12 cellular contexts compared by ENCODE assay signal in the genomic region with DNA sequence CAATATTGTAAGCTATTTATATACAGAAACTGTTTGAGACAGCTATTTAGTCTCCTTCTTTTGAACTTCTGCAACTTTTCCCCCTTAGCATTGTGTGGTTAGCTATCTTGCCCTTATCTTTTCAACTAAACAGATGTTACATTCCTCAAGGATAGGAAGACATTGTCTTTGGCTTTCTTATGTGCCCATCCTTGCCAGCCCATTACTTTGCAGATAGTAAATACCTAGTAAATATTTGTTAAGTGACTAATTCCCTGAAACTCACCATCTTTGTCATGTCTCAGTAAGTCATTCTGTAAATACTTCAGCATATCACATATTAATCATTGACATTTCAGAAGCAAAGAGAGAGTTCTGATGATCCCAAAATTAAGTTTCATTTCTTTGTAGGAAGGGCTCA.
DNase-seq lines count a peak whose midpoint lies in the region; ATAC-seq and TF ChIP-seq lines count a peak whose summit lies in the region.
"Had no signal": no experiment of that assay in that cellular context is flagged by ENCODE, and none has a peak within 500 bp of the region (broad histone marks: within the 10 kb centered on the region; RNA-seq: fewer than 3 reads in every experiment).

No MANE protein-coding gene starts in this region.

- DNase-seq in SK-N-SH (no peak), kidney tubule cell (ENCODE audit: low spot score) (peak; percentile 93), OCI-M2 (lab: John Stamatoyannopoulos, UW; ENCODE audit: unreplicated experiment) (no peak), GM19238 (ENCODE audit: insufficient read length, low spot score) (no peak), hypothalamus (lab: John Stamatoyannopoulos, UW) (no peak)
- no peak for DNase-seq in activated CD4-positive, alpha-beta memory T cell treated with anti-CD3 and anti-CD28 coated beads, Interleukin-2, amount 10 ng/mL, durations not matched to agents 7 days and 5 days
- DNase-seq: activated gamma-delta T cell, NCI-H526 treated with DMSO at 0.1 percent for 48 hours had no signal

- no peak overlapping the region for H2AFZ ChIP-seq in SK-N-SH (ENCODE audit: low read depth)

- CTCF ChIA-PET in SK-N-SH (lab: Yijun Ruan, JAX): interaction anchor here (0.7 kb wide), 1 partner anchor 184 kb away, joined by 3 read pairs; no protein-coding TSS in a partner anchor
- CTCF ChIA-PET in activated CD4-positive, alpha-beta memory T cell treated with anti-CD3 and anti-CD28 coated beads, Interleukin-2, amount 10 ng/mL, durations not matched to agents 7 days and 5 days (lab: Charles Lee): no interaction called here

- no peaks in the 10 kb centered on the region for H3K27me3 ChIP-seq in SK-N-SH (ENCODE audit: insufficient read depth)

- no peaks in the 10 kb centered on the region for H4K20me1 ChIP-seq in SK-N-SH (ENCODE audit: insufficient read depth)

- no peak overlapping the region for H3K9ac ChIP-seq in SK-N-SH

- no peak overlapping the region for H3K4me3 ChIP-seq in SK-N-SH (ENCODE audit: low read depth in 2 of 2, low read length in 1 of 2)

- no peak for TF ChIP-seq RAD21 in SK-N-SH (IDR thresholded peaks at IDR 0.05; ENCODE audit: low read length)

- no peak overlapping the region for H3K27ac Mint-ChIP-seq in activated CD4-positive, alpha-beta memory T cell treated with anti-CD3 and anti-CD28 coated beads, Interleukin-2, amount 10 ng/mL, durations not matched to agents 7 days and 5 days
- H3K27ac Mint-ChIP-seq: memory B cell had no signal

- no peak for TF ChIP-seq CTCF in SK-N-SH (IDR thresholded peaks at IDR 0.05)

- H3K4me3 Mint-ChIP-seq in activated CD4-positive, alpha-beta memory T cell treated with anti-CD3 and anti-CD28 coated beads, Interleukin-2, amount 10 ng/mL, durations not matched to agents 7 days and 5 days: no peak overlapping the region
- H3K4me3 Mint-ChIP-seq: memory B cell had no signal

- H3F3A ChIP-seq in SK-N-SH (replicated peaks; ENCODE audit: insufficient read depth): peaks cover 4% of the 10 kb centered on the region

- POLR2A ChIA-PET in SK-N-SH (lab: Yijun Ruan, JAX): no interaction called here
- POLR2A ChIA-PET in activated CD4-positive, alpha-beta memory T cell treated with anti-CD3 and anti-CD28 coated beads, Interleukin-2, amount 10 ng/mL, durations not matched to agents 7 days and 5 days (lab: Charles Lee): no interaction called here

- no peaks in the 10 kb centered on the region for H3K79me2 ChIP-seq in SK-N-SH (ENCODE audit: insufficient read depth)

- no peaks in the 10 kb centered on the region for H3K36me3 Mint-ChIP-seq in activated CD4-positive, alpha-beta memory T cell treated with anti-CD3 and anti-CD28 coated beads, Interleukin-2, amount 10 ng/mL, durations not matched to agents 7 days and 5 days (ENCODE audit: low read depth)
- H3K36me3 Mint-ChIP-seq: memory B cell had no signal

- H3K27ac ChIP-seq in SK-N-SH (ENCODE audit: low read depth in 2 of 2, low read length in 1 of 2): no peak overlapping the region

- peaks cover 0 to 7% of the 10 kb centered on the region in 2 experiments; a peak in 1 of 4 replicates for H3K4me1 ChIP-seq in SK-N-SH (ENCODE audit: control insufficient read depth in 1 of 2, insufficient read depth in 2 of 2, low read depth in 1 of 2, low read length in 1 of 2)

- H3K4me1 Mint-ChIP-seq in activated CD4-positive, alpha-beta memory T cell treated with anti-CD3 and anti-CD28 coated beads, Interleukin-2, amount 10 ng/mL, durations not matched to agents 7 days and 5 days: no peaks in the 10 kb centered on the region
- H3K4me1 Mint-ChIP-seq: memory B cell had no signal

- H3K9me2 ChIP-seq in SK-N-SH: no peaks in the 10 kb centered on the region

- peaks cover 10% of the 10 kb centered on the region for H3K9me3 Mint-ChIP-seq in activated CD4-positive, alpha-beta memory T cell treated with anti-CD3 and anti-CD28 coated beads, Interleukin-2, amount 10 ng/mL, durations not matched to agents 7 days and 5 days
- H3K9me3 Mint-ChIP-seq: memory B cell had no signal

- H3K4me2 ChIP-seq in SK-N-SH: no peak overlapping the region

- peak in 1 of 2 experiments; percentile 59; a peak in 2 of 4 replicates for TF ChIP-seq EP300 in SK-N-SH (IDR thresholded peaks at IDR 0.05; ENCODE audit: borderline replicate concordance in 1 of 2, low read depth in 1 of 2, low read length in 1 of 2)

- no peaks in the 10 kb centered on the region for H3K9me3 ChIP-seq in SK-N-SH

- ATAC-seq in GM18517 (IDR thresholded peaks at IDR 0.05; ENCODE audit: unreplicated experiment) (peak; percentile 66), HG03139 (IDR thresholded peaks at IDR 0.05; ENCODE audit: unreplicated experiment) (peak; percentile 56)
- ATAC-seq: sciatic nerve had no signal

- H3K27me3 Mint-ChIP-seq in activated CD4-positive, alpha-beta memory T cell treated with anti-CD3 and anti-CD28 coated beads, Interleukin-2, amount 10 ng/mL, durations not matched to agents 7 days and 5 days: no peaks in the 10 kb centered on the region

- H3K36me3 ChIP-seq in SK-N-SH (replicated peaks in 1 of 2; ENCODE audit: control insufficient read depth in 1 of 2, insufficient read depth in 2 of 2, low read length in 1 of 2): no peaks in the 10 kb centered on the region

TF ChIP-seq in SK-N-SH, 30 proteins besides CTCF, POLR2A, EP300 and RAD21 (continues in another document):
- TF ChIP-seq YY1 (IDR thresholded peaks at IDR 0.05; ENCODE audit: low read depth): no peak
- TF ChIP-seq TCF12 (IDR thresholded peaks at IDR 0.05): peak; percentile 81
- no peak for TF ChIP-seq MEF2A (IDR thresholded peaks at IDR 0.05; ENCODE audit: borderline replicate concordance, low read depth)
- TF ChIP-seq, protein P1, sequence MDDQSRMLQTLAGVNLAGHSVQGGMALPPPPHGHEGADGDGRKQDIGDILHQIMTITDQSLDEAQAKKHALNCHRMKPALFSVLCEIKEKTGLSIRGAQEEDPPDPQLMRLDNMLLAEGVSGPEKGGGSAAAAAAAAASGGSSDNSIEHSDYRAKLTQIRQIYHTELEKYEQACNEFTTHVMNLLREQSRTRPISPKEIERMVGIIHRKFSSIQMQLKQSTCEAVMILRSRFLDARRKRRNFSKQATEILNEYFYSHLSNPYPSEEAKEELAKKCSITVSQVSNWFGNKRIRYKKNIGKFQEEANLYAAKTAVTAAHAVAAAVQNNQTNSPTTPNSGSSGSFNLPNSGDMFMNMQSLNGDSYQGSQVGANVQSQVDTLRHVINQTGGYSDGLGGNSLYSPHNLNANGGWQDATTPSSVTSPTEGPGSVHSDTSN (IDR thresholded peaks at IDR 0.05): peak; percentile 69
- peak; percentile 39; the same call in 1 of the 2 replicates for TF ChIP-seq TEAD4 (IDR thresholded peaks at IDR 0.05; ENCODE audit: borderline replicate concordance, insufficient read depth)
- no peak for TF ChIP-seq SIN3A (IDR thresholded peaks at IDR 0.05; ENCODE audit: borderline replicate concordance, low read depth, low read length)
- TF ChIP-seq, protein P2, sequence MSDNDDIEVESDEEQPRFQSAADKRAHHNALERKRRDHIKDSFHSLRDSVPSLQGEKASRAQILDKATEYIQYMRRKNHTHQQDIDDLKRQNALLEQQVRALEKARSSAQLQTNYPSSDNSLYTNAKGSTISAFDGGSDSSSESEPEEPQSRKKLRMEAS (IDR thresholded peaks at IDR 0.05; ENCODE audit: low read depth): no peak
- TF ChIP-seq, protein P3, sequence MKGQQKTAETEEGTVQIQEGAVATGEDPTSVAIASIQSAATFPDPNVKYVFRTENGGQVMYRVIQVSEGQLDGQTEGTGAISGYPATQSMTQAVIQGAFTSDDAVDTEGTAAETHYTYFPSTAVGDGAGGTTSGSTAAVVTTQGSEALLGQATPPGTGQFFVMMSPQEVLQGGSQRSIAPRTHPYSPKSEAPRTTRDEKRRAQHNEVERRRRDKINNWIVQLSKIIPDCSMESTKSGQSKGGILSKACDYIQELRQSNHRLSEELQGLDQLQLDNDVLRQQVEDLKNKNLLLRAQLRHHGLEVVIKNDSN (IDR thresholded peaks at IDR 0.05; ENCODE audit: borderline replicate concordance, low read depth): no peak
- TF ChIP-seq, protein P4, sequence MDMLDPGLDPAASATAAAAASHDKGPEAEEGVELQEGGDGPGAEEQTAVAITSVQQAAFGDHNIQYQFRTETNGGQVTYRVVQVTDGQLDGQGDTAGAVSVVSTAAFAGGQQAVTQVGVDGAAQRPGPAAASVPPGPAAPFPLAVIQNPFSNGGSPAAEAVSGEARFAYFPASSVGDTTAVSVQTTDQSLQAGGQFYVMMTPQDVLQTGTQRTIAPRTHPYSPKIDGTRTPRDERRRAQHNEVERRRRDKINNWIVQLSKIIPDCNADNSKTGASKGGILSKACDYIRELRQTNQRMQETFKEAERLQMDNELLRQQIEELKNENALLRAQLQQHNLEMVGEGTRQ (IDR thresholded peaks at IDR 0.05; ENCODE audit: borderline replicate concordance, low read depth, low read length): no peak
- no peak for TF ChIP-seq ELF1 (IDR thresholded peaks at IDR 0.05)
- peak; percentile 65 for TF ChIP-seq JUND (IDR thresholded peaks at IDR 0.05)
- TF ChIP-seq FOXM1 (IDR thresholded peaks at IDR 0.05; ENCODE audit: low read depth): no peak
- TF ChIP-seq NFIC (IDR thresholded peaks at IDR 0.05; ENCODE audit: borderline replicate concordance): peak; percentile 42
- peak; percentile 47; the same call in 1 of the 2 replicates for TF ChIP-seq FOSL2 (IDR thresholded peaks at IDR 0.05; ENCODE audit: borderline replicate concordance, low read depth)
- TF ChIP-seq TAF1 (IDR thresholded peaks at IDR 0.05; ENCODE audit: borderline replicate concordance, low read depth, low read length): no peak
- no peak for TF ChIP-seq CHD2 (IDR thresholded peaks at IDR 0.05; ENCODE audit: low read length, partially characterized antibody)
- no peak for TF ChIP-seq SMC3 (IDR thresholded peaks at IDR 0.05; ENCODE audit: low read depth, low read length)
- no peak for TF ChIP-seq MXI1 (IDR thresholded peaks at IDR 0.05; ENCODE audit: low read depth, low read length)
- TF ChIP-seq GABPA (IDR thresholded peaks at IDR 0.05; ENCODE audit: low read depth): no peak
- TF ChIP-seq, protein P5, sequence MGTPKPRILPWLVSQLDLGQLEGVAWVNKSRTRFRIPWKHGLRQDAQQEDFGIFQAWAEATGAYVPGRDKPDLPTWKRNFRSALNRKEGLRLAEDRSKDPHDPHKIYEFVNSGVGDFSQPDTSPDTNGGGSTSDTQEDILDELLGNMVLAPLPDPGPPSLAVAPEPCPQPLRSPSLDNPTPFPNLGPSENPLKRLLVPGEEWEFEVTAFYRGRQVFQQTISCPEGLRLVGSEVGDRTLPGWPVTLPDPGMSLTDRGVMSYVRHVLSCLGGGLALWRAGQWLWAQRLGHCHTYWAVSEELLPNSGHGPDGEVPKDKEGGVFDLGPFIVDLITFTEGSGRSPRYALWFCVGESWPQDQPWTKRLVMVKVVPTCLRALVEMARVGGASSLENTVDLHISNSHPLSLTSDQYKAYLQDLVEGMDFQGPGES (IDR thresholded peaks at IDR 0.05; ENCODE audit: low read depth, low read length): no peak
- TF ChIP-seq NRF1 (IDR thresholded peaks at IDR 0.05; ENCODE audit: low read depth, low read length): no peak
- 0 out of 2 replicates have a peak, but pooled peaks have one; percentile 35 for TF ChIP-seq RXRA (IDR thresholded peaks at IDR 0.05; ENCODE audit: borderline replicate concordance, low read depth)
- no peak for TF ChIP-seq POLR2AphosphoS5 (IDR thresholded peaks at IDR 0.05; ENCODE audit: low read depth, low read length)
